2 cellular contexts compared by ENCODE assay signal in genomic region chr1:241679961-241680360, GRCh38.
TF ChIP-seq lines count a peak whose summit lies in the region.

No MANE protein-coding gene starts in this region.

TF ChIP-seq in HepG2, 621 proteins besides CTCF, POLR2A, EP300 and RAD21:
- TF ChIP-seq MAFF (IDR thresholded peaks at IDR 0.05; ENCODE audit: low read depth, low read length) (peak; percentile 93), ZUFSP (CRISPR knock-in tag; IDR thresholded peaks at IDR 0.05; ENCODE audit: borderline replicate concordance) (no peak), HMG20B (CRISPR knock-in tag; conservative IDR thresholded peaks at IDR 0.05) (no peak), SMARCC2 (IDR thresholded peaks at IDR 0.05) (no peak), ZNF431 (CRISPR knock-in tag; IDR thresholded peaks at IDR 0.05; ENCODE audit: borderline replicate concordance, low read depth) (no peak), MAFK (conservative IDR thresholded peaks at IDR 0.05 in 1 of 2, IDR thresholded peaks at IDR 0.05 in 1 of 2; ENCODE audit: low read length in 2 of 2) (peak; percentile 92 to 94)

TF ChIP-seq in GM23338, 12 proteins besides CTCF, POLR2A, EP300 and RAD21:
- TF ChIP-seq EZH2 (IDR thresholded peaks at IDR 0.05; ENCODE audit: low read depth, unreplicated experiment) (no peak), CREB1 (CRISPR knock-in tag; IDR thresholded peaks at IDR 0.05; ENCODE audit: low read depth) (no peak), POLR2AphosphoS5 (IDR thresholded peaks at IDR 0.05; ENCODE audit: low read depth) (no peak), ZNF331 (CRISPR knock-in tag; IDR thresholded peaks at IDR 0.05; ENCODE audit: low read depth) (no peak), JUNB (IDR thresholded peaks at IDR 0.05; ENCODE audit: unreplicated experiment) (no peak), ZNF462 (CRISPR knock-in tag; IDR thresholded peaks at IDR 0.05) (no peak), NANOG (IDR thresholded peaks at IDR 0.05; ENCODE audit: borderline replicate concordance) (no peak), ZNF114 (CRISPR knock-in tag; IDR thresholded peaks at IDR 0.05) (no peak)
